17 cellular contexts compared by ENCODE assay signal in the genomic region with DNA sequence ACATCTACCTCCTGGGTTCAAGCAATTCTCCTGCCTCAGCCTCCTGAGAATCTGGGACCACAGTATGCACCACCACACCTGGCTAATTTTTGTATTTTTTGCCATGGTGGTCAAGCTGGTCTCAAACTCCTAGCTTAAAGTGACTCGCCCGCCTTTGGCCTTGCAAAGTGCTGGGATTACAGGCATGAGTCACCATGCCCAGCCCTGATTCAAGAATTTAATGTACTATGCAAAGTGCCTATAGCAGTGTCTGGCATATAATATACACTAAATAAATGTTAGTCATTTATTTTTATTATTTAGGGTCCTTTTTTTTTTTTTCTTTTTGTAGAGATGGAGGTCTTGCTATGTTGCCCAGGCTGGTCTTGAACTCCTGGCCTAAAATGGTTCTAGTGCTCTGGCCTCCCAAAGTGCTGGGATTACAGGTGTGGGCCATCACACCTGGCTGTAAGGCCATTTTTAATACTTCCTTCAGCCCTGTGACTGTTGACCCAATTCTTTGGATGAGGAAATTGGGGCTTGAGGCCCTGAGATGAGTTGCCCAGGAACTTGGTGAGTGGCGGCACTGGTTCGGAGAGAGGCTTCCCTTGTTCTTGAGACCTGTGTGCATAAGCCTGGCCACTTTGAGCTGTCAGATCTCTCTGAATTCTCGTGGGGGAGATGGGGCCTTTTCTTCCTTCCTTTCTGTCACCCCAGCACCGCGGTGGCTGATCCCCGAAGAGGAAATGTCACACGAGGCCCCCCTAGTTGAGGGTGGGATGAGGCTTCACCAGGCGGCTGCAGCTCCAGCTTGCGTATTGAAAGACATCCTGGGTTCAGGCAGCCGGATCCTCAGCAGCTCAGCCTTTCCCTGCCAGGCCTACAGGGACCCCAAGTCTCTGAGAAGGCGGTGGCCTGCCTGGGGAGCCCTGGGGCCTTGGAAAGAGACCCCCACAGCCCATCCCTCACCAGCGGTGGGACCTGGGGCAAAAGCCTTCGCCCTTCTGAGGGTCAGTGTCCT. TPM values are rescaled to one million over a fixed set of nuclear protein-coding genes. Genes with fewer than 3 reads are reported as not detected.
DNase-seq lines count a peak whose midpoint lies in the region; ATAC-seq and TF ChIP-seq lines count a peak whose summit lies in the region.
"Had no signal": no experiment of that assay in that cellular context is flagged by ENCODE, and none has a peak within 500 bp of the region (broad histone marks: within the 10 kb centered on the region; RNA-seq: fewer than 3 reads in every experiment).

No MANE protein-coding gene starts in this region.

- H3K9me3 ChIP-seq in thymus (ENCODE audit: control insufficient read depth), result no peaks in the 10 kb centered on the region
- H3K9me3 ChIP-seq in uterus, result no peaks in the 10 kb centered on the region
- H3K9me3 ChIP-seq: adrenal gland, left lung had no signal

- 32% methylated on average over 15 of the region's 15 CpGs for WGBS in thymus

- no peaks in the 10 kb centered on the region for H3K27me3 Mint-ChIP-seq in activated naive CD4-positive, alpha-beta T cell treated with anti-CD3 and anti-CD28 coated beads, Interleukin-2, amount 10 ng/mL, durations not matched to agents 7 days and 5 days

- H3K9me3 Mint-ChIP-seq in activated naive CD4-positive, alpha-beta T cell treated with anti-CD3 and anti-CD28 coated beads, Interleukin-2, amount 10 ng/mL, durations not matched to agents 7 days and 5 days, result no peaks in the 10 kb centered on the region
- H3K9me3 Mint-ChIP-seq: nephron progenitor cell had no signal

- H3K27ac ChIP-seq in thymus (ENCODE audit: low read depth), result peak overlapping the region; percentile 99
- no peak overlapping the region for H3K27ac ChIP-seq in uterus
- H3K27ac ChIP-seq: adrenal gland, left lung, SK-N-MC had no signal

- H3K36me3 Mint-ChIP-seq in activated naive CD4-positive, alpha-beta T cell treated with anti-CD3 and anti-CD28 coated beads, Interleukin-2, amount 10 ng/mL, durations not matched to agents 7 days and 5 days, result no peaks in the 10 kb centered on the region

- TF ChIP-seq CTCF in fibroblast of mammary gland (conservative IDR thresholded peaks at IDR 0.05; ENCODE audit: control insufficient read depth, insufficient read depth, low read depth, low read length) (no peak), uterus (IDR thresholded peaks at IDR 0.05) (no peak)

- peaks cover 46% of the 10 kb centered on the region for H3K4me1 Mint-ChIP-seq in activated naive CD4-positive, alpha-beta T cell treated with anti-CD3 and anti-CD28 coated beads, Interleukin-2, amount 10 ng/mL, durations not matched to agents 7 days and 5 days

- no peak for TF ChIP-seq POLR2A in uterus (IDR thresholded peaks at IDR 0.05)

- no peak overlapping the region for H3K4me3 ChIP-seq in fibroblast of mammary gland (ENCODE audit: control insufficient read depth, low read depth, low read length)
- H3K4me3 ChIP-seq in thymus (ENCODE audit: low read length), result peak overlapping the region; percentile 48
- H3K4me3 ChIP-seq in uterus, result no peak overlapping the region
- H3K4me3 ChIP-seq: adrenal gland, left lung, SK-N-MC had no signal

- intact Hi-C loops in uterus (cut with DNase I; ENCODE audit: low total_unique reads), result no loop called here

- H3K27me3 ChIP-seq in thymus (ENCODE audit: control insufficient read depth, insufficient read depth), result no peaks in the 10 kb centered on the region
- H3K27me3 ChIP-seq in uterus, result no peaks in the 10 kb centered on the region
- H3K27me3 ChIP-seq: left lung had no signal

- H3K4me1 ChIP-seq in thymus (ENCODE audit: control insufficient read depth, insufficient read depth, low read length) (peaks cover 38% of the 10 kb centered on the region), uterus (no peaks in the 10 kb centered on the region)
- H3K4me1 ChIP-seq: adrenal gland, left lung had no signal

- peak overlapping the region; percentile 60 for H3K27ac Mint-ChIP-seq in activated naive CD4-positive, alpha-beta T cell treated with anti-CD3 and anti-CD28 coated beads, Interleukin-2, amount 10 ng/mL, durations not matched to agents 7 days and 5 days
- H3K27ac Mint-ChIP-seq: nephron progenitor cell had no signal

- no peak for ATAC-seq in HG02981 (IDR thresholded peaks at IDR 0.05; ENCODE audit: unreplicated experiment)
- ATAC-seq: HepG2, left lung had no signal

- no peak for DNase-seq in activated naive CD4-positive, alpha-beta T cell treated with anti-CD3 and anti-CD28 coated beads, Interleukin-2, amount 10 ng/mL, durations not matched to agents 7 days and 5 days
- DNase-seq in activated naive CD4-positive, alpha-beta T cell (lab: John Stamatoyannopoulos, UW), result no peak
- DNase-seq in RKO (ENCODE audit: low spot score) (peak; percentile 27), fibroblast of mammary gland (ENCODE audit: low read depth) (peak; percentile 49), uterus (no peak), GOT3 (lab: John Stamatoyannopoulos, UW) (no peak)
- DNase-seq: adrenal gland; effector CD4-positive, alpha-beta T cell; GDM1; glutamatergic neuron; left lung; NCI-H187; nephron progenitor cell had no signal

- H3K36me3 ChIP-seq in thymus (ENCODE audit: control insufficient read depth, insufficient read depth) (no peaks in the 10 kb centered on the region), uterus (no peaks in the 10 kb centered on the region)
- H3K36me3 ChIP-seq: adrenal gland, left lung had no signal

- H3K4me3 Mint-ChIP-seq in activated naive CD4-positive, alpha-beta T cell treated with anti-CD3 and anti-CD28 coated beads, Interleukin-2, amount 10 ng/mL, durations not matched to agents 7 days and 5 days, result no peak overlapping the region
- H3K4me3 Mint-ChIP-seq: nephron progenitor cell had no signal

- CTCF ChIA-PET in activated naive CD4-positive, alpha-beta T cell treated with anti-CD3 and anti-CD28 coated beads, Interleukin-2, amount 10 ng/mL, durations not matched to agents 7 days and 5 days (lab: Charles Lee), result interaction anchor here (0.9 to 1.8 kb wide), 2 partner anchors 46 kb away, joined by 3 to 5 read pairs; no protein-coding TSS in a partner anchor

RNA-seq across cellular contexts. Expression of gene LAT, which starts 38.7 kb away (rescaled TPM):
- polyA plus RNA-seq in thymus, result 239 TPM
- 10 to 100 TPM in 1 of 4 donors, 1 to 10 TPM in 2, under 1 TPM in 1; 0.97 to 12.6 (median 3.0) TPM for total RNA-seq in uterus

RNA-seq across cellular contexts. Expression of gene SPNS1, which starts 49.0 kb away (rescaled TPM):
- polyA plus RNA-seq in thymus, result 75.1 TPM
- 10 to 100 TPM in 3 of 4 donors, 1 to 10 TPM in 1; 7.4 to 74.3 (median 25.3) TPM for total RNA-seq in uterus

Comparison
In these comparisons a context has a peak if more than half of its experiments do, and no peak if none do; other contexts are left out.
1. DNase-seq: peak in RKO (single experiment) and fibroblast of mammary gland (single experiment); none in activated naive CD4-positive, alpha-beta T cell treated with anti-CD3 and anti-CD28 coated beads, Interleukin-2, amount 10 ng/mL, durations not matched to agents 7 days and 5 days (single experiment), activated naive CD4-positive, alpha-beta T cell (0 of 4), uterus (0 of 2) and GOT3 (single experiment).